In the genomic region with DNA sequence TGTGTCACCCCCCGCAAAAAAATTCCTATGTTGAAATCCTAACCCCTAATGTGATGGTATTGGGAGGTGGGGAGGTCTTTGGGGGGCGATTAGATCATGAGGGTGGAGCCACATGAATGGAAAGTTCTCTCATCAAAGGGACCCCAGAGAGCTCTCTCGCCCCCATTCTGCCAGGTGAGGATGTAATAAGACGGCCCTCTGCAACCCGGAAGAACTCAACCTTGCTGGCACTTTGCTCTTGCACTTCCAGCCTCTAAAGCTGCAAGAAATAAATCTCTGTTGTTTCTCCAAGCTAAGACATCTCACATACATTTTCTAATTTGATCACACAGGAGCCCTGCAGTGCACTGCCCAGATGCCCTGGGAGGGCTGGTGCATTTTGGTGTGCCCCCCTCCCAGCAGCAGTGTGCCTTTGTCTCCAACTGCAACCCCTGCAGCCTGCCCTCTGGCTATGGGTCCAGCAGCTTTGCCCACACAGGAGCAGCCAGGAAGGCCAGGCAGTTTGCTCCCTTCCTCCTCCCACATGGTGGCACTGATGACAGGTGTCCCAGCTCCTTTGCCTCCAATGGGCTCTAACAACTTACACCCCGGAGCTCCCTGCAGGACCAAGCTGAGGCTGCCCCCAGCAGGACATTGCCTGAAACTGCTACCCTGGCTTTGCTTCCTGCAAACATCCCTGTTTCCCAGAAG, we compare ENCODE assay signal across 8 cellular contexts. TPM values are rescaled to one million over a fixed set of nuclear protein-coding genes. Genes with fewer than 3 reads are reported as not detected.
A peak's percentile ranks its signal among the peaks of the same experiment; 100 is the strongest.
DNase-seq lines count a peak whose midpoint lies in the region; ATAC-seq and TF ChIP-seq lines count a peak whose summit lies in the region.

No MANE protein-coding gene starts in this region.

- no peaks in the 10 kb centered on the region for H3K27me3 ChIP-seq in testis

- TF ChIP-seq CTCF in AG09309 (IDR thresholded peaks at IDR 0.05; ENCODE audit: control insufficient read depth, insufficient read depth, low read depth, low read length, missing control alignments) (peak; percentile 90), testis (IDR thresholded peaks at IDR 0.05) (peak in 2 of 3 experiments; percentile 40 to 52)

- H3K36me3 ChIP-seq in testis (ENCODE audit: low read depth, missing control alignments) = no peaks in the 10 kb centered on the region

- H3K4me3 ChIP-seq in AG09309 (ENCODE audit: control insufficient read depth, low read depth, low read length) (no peak overlapping the region), testis (no peak overlapping the region)

- no peak overlapping the region for H3K27ac ChIP-seq in testis

- H3K4me1 ChIP-seq in testis = no peaks in the 10 kb centered on the region

- TF ChIP-seq POLR2A in testis (IDR thresholded peaks at IDR 0.05) = no peak

- no peaks in the 10 kb centered on the region for H3K9me3 ChIP-seq in testis

- intact Hi-C loops in testis (cut with DNase I; ENCODE audit: low total_unique reads) = no loop called here

- peak; percentile 59 for ATAC-seq in GM18868 (IDR thresholded peaks at IDR 0.05; ENCODE audit: unreplicated experiment)
- no peak for ATAC-seq in GM18870 (IDR thresholded peaks at IDR 0.05; ENCODE audit: unreplicated experiment)

- 51 to 58% methylated on average over 6 of the region's 6 CpGs for WGBS in testis, 2 donors

- DNase-seq in AG09309 (ENCODE audit: low read depth) (no peak), NCI-H2171 (lab: John Stamatoyannopoulos, UW) (peak; percentile 74), anterior cingulate cortex (lab: John Stamatoyannopoulos, UW) (peak in 48 of 58 donors; percentile 13 to 75 (median 42)), iPS-NIHi11 (ENCODE audit: low spot score) (peak; percentile 75), testis (peak; percentile 51), UCSD-AML1 (lab: John Stamatoyannopoulos, UW; ENCODE audit: unreplicated experiment) (no peak)

RNA-seq across cellular contexts. Expression of a gene that starts 59.3 kb away (rescaled TPM):
- 1 to 10 TPM; 1.4 to 2.5 TPM for total RNA-seq in testis
- polyA plus RNA-seq in testis (ENCODE audit: insufficient read depth, low read depth, low replicate concordance) = 8.4 TPM

Comparison
In these comparisons a context has a peak if more than half of its experiments do, and no peak if none do; other contexts are left out.
1. DNase-seq: peak in NCI-H2171 (single experiment), anterior cingulate cortex (48 of 58), iPS-NIHi11 (single experiment) and testis (single experiment); none in AG09309 (single experiment) and UCSD-AML1 (single experiment).